In genomic region chr10:28496017-28496416, GRCh38 we compare ENCODE assay signal across 22 cellular contexts.
"Had no signal": no experiment of that assay in that cellular context is flagged by ENCODE, and none has a peak within 500 bp of the region (broad histone marks: within the 10 kb centered on the region; RNA-seq: fewer than 3 reads in every experiment).

No MANE protein-coding gene starts in this region.

- H3K27me3 ChIP-seq: adrenal gland, ascending aorta, Peyer's patch had no signal

- H3K9me3 ChIP-seq: adrenal gland, ascending aorta, Peyer's patch had no signal

- DNase-seq: activated CD4-positive, alpha-beta T cell treated with anti-CD3 and anti-CD28 coated beads for 48 hours; activated CD4-positive, alpha-beta T cell treated with anti-CD3 and anti-CD28 coated beads, Interleukin-2, amount 50 U/mL, for 4 hours; activated CD4-positive, CD25-positive, alpha-beta regulatory T cell treated with anti-CD3 and anti-CD28 coated beads, Interleukin-2, amount 50 U/mL, for 72 hours; activated CD8-positive, alpha-beta memory T cell treated with anti-CD3 and anti-CD28 coated beads, Interleukin-2, amount 50 U/mL, for 48 hours; activated CD8-positive, alpha-beta T cell treated with anti-CD3 and anti-CD28 coated beads, Interleukin-2, amount 10 ng/mL, durations not matched to agents 7 days and 5 days; activated naive CD4-positive, alpha-beta T cell treated with anti-CD3 and anti-CD28 coated beads, Interleukin-2, amount 50 U/mL, for 16 hours; activated naive CD8-positive, alpha-beta T cell treated with anti-CD3 and anti-CD28 coated beads, Interleukin-2, amount 10 ng/mL, durations not matched to agents 7 days and 5 days; activated T-cell treated with anti-CD3 and anti-CD28 coated beads, Interleukin-2, amount 50 U/mL, for 1 hour; adrenal gland; MM.1S; NCI-H1105; NCI-H1436; NCI-H1694 treated with DMSO at 0.1 percent for 48 hours; NCI-H2029 treated with DMSO at 0.1 percent for 48 hours; NCI-H510A treated with DMSO at 0.1 percent for 48 hours; NCI-H69; NK-92 treated with Interleukin-12 subunit alpha and Interleukin-12 subunit beta, amount 100 ng/mL, for 24 hours; OCI-M1; Peyer's patch; SHP77 treated with DMSO at 0.1 percent for 48 hours had no signal

- H3K36me3 ChIP-seq: adrenal gland, ascending aorta, Peyer's patch had no signal

- H3K4me3 ChIP-seq: adrenal gland, ascending aorta, Peyer's patch had no signal

- H3K4me1 ChIP-seq: adrenal gland, ascending aorta, Peyer's patch had no signal

- H3K27ac ChIP-seq: adrenal gland, ascending aorta, Peyer's patch, RWPE1 had no signal
